ENCODE assay signal across 15 cellular contexts in genomic region chr2:38653380-38653714, GRCh38. TPM values are rescaled to one million over a fixed set of nuclear protein-coding genes. Genes with fewer than 3 reads are reported as not detected.
A peak's percentile ranks its signal among the peaks of the same experiment; 100 is the strongest.
DNase-seq lines count a peak whose midpoint lies in the region; ATAC-seq and FAIRE-seq lines count a peak whose summit lies in the region.
"Had no signal": no experiment of that assay in that cellular context is flagged by ENCODE, and none has a peak within 500 bp of the region (broad histone marks: within the 10 kb centered on the region; RNA-seq: fewer than 3 reads in every experiment).

No MANE protein-coding gene starts in this region.

- peak overlapping the region; percentile 67 to 89 for H3K4me3 Mint-ChIP-seq in activated T-cell treated with anti-CD3 and anti-CD28 coated beads, Interleukin-2, amount 50 U/mL, for 72 hours
- H3K4me3 Mint-ChIP-seq in activated CD8-positive, alpha-beta T cell treated with anti-CD3 and anti-CD28 coated beads, Interleukin-2, amount 10 ng/mL, durations not matched to agents 7 days and 5 days: peak overlapping the region; percentile 52
- H3K4me3 Mint-ChIP-seq in stimulated activated memory B cell treated with anti-CD40 and anti-IgM and Interleukin-4, amounts not matched to agents 10 μg/mL and 1 μg/mL and 100 μg/mL, for 72 hours: no peak overlapping the region
- H3K4me3 Mint-ChIP-seq: WTC11 had no signal

- peaks cover 7% of the 10 kb centered on the region for H3K27me3 Mint-ChIP-seq in activated T-cell treated with anti-CD3 and anti-CD28 coated beads, Interleukin-2, amount 50 U/mL, for 72 hours (ENCODE audit: low read depth)
- no peaks in the 10 kb centered on the region for H3K27me3 Mint-ChIP-seq in activated CD8-positive, alpha-beta T cell treated with anti-CD3 and anti-CD28 coated beads, Interleukin-2, amount 10 ng/mL, durations not matched to agents 7 days and 5 days (ENCODE audit: low read depth)
- no peaks in the 10 kb centered on the region for H3K27me3 Mint-ChIP-seq in stimulated activated memory B cell treated with anti-CD40 and anti-IgM and Interleukin-4, amounts not matched to agents 10 μg/mL and 1 μg/mL and 100 μg/mL, for 72 hours

- no peaks in the 10 kb centered on the region for H3K9me3 Mint-ChIP-seq in activated T-cell treated with anti-CD3 and anti-CD28 coated beads, Interleukin-2, amount 50 U/mL, for 72 hours
- H3K9me3 Mint-ChIP-seq in activated CD8-positive, alpha-beta T cell treated with anti-CD3 and anti-CD28 coated beads, Interleukin-2, amount 10 ng/mL, durations not matched to agents 7 days and 5 days (ENCODE audit: insufficient read depth): peaks cover 8% of the 10 kb centered on the region
- no peaks in the 10 kb centered on the region for H3K9me3 Mint-ChIP-seq in stimulated activated memory B cell treated with anti-CD40 and anti-IgM and Interleukin-4, amounts not matched to agents 10 μg/mL and 1 μg/mL and 100 μg/mL, for 72 hours
- H3K9me3 Mint-ChIP-seq: WTC11 had no signal

- POLR2A ChIA-PET in activated CD8-positive, alpha-beta T cell treated with anti-CD3 and anti-CD28 coated beads, Interleukin-2, amount 10 ng/mL, durations not matched to agents 7 days and 5 days (lab: Charles Lee): interaction anchor here (0.6 to 4.4 kb wide), 10 partner anchors 9 to 98 kb away, joined by 3 to 73 read pairs (median 5); partner anchors contain the start of genes GALM, HNRNPLL and SRSF7

- no peaks in the 10 kb centered on the region for H3K27me3 ChIP-seq in small intestine (ENCODE audit: control insufficient read depth in 2 of 2, insufficient read depth in 2 of 2, low read length in 2 of 2)
- H3K27me3 ChIP-seq: gastroesophageal sphincter had no signal

- no peak for ATAC-seq in activated T-cell treated with anti-CD3 and anti-CD28 coated beads, Interleukin-2, amount 50 U/mL, for 72 hours (replicated peaks in 1 of 2)
- ATAC-seq in HG02759 (IDR thresholded peaks at IDR 0.05; ENCODE audit: unreplicated experiment): peak; percentile 27
- ATAC-seq in activated CD8-positive, alpha-beta T cell treated with anti-CD3 and anti-CD28 coated beads, Interleukin-2, amount 10 ng/mL, durations not matched to agents 7 days and 5 days: peak; percentile 28
- ATAC-seq in stimulated activated memory B cell treated with anti-CD40 and anti-IgM and Interleukin-4, amounts not matched to agents 10 μg/mL and 1 μg/mL and 100 μg/mL, for 72 hours: no peak
- ATAC-seq: gastroesophageal sphincter, WTC11 had no signal

- peak overlapping the region in 1 of 2 donors; percentile 39 for H3K27ac ChIP-seq in small intestine (ENCODE audit: low read depth in 1 of 2, low read length in 1 of 2)
- H3K27ac ChIP-seq: gastroesophageal sphincter had no signal

- no peaks in the 10 kb centered on the region for H3K36me3 ChIP-seq in small intestine (ENCODE audit: control insufficient read depth in 2 of 2, insufficient read depth in 2 of 2, low read length in 2 of 2)
- H3K36me3 ChIP-seq: gastroesophageal sphincter had no signal

- no peaks in the 10 kb centered on the region for H3K9me3 ChIP-seq in small intestine (ENCODE audit: control insufficient read depth, low read depth)
- H3K9me3 ChIP-seq: gastroesophageal sphincter, SK-N-SH had no signal

- no peak overlapping the region for H3K4me3 ChIP-seq in small intestine (ENCODE audit: low read depth in 1 of 2, low read length in 2 of 2)
- H3K4me3 ChIP-seq: gastroesophageal sphincter had no signal

- WGBS in small intestine, 3 donors: 50 to 69% (median 51%) methylated on average over 2 of the region's 2 CpGs

- FAIRE-seq in small intestine (lab: Jason Lieb, UNC): no peak
- FAIRE-seq: D721Med had no signal

- H3K4me1 Mint-ChIP-seq in activated T-cell treated with anti-CD3 and anti-CD28 coated beads, Interleukin-2, amount 50 U/mL, for 72 hours (ENCODE audit: low read depth): peaks cover 90% of the 10 kb centered on the region
- peaks cover 62% of the 10 kb centered on the region for H3K4me1 Mint-ChIP-seq in activated CD8-positive, alpha-beta T cell treated with anti-CD3 and anti-CD28 coated beads, Interleukin-2, amount 10 ng/mL, durations not matched to agents 7 days and 5 days (ENCODE audit: low read depth)
- H3K4me1 Mint-ChIP-seq in stimulated activated memory B cell treated with anti-CD40 and anti-IgM and Interleukin-4, amounts not matched to agents 10 μg/mL and 1 μg/mL and 100 μg/mL, for 72 hours: peaks cover 20% of the 10 kb centered on the region
- H3K4me1 Mint-ChIP-seq: WTC11 had no signal

- peaks cover 0 to 3% of the 10 kb centered on the region in 2 donors for H3K4me1 ChIP-seq in small intestine (ENCODE audit: control insufficient read depth in 2 of 2, insufficient read depth in 1 of 2, low read depth in 1 of 2, low read length in 1 of 2)
- H3K4me1 ChIP-seq: gastroesophageal sphincter had no signal

- CTCF ChIA-PET in activated CD8-positive, alpha-beta T cell treated with anti-CD3 and anti-CD28 coated beads, Interleukin-2, amount 10 ng/mL, durations not matched to agents 7 days and 5 days (lab: Charles Lee): interaction anchor here (1.1 to 4.7 kb wide), 11 partner anchors 8 to 72 kb away, joined by 3 to 76 read pairs (median 7); partner anchors contain the start of genes GALM and HNRNPLL

- H3K36me3 Mint-ChIP-seq in activated T-cell treated with anti-CD3 and anti-CD28 coated beads, Interleukin-2, amount 50 U/mL, for 72 hours (ENCODE audit: insufficient read depth in 2 of 2): peaks cover 0 to 2% of the 10 kb centered on the region in 2 donors
- peaks cover 18% of the 10 kb centered on the region for H3K36me3 Mint-ChIP-seq in activated CD8-positive, alpha-beta T cell treated with anti-CD3 and anti-CD28 coated beads, Interleukin-2, amount 10 ng/mL, durations not matched to agents 7 days and 5 days (ENCODE audit: low read depth)
- no peaks in the 10 kb centered on the region for H3K36me3 Mint-ChIP-seq in stimulated activated memory B cell treated with anti-CD40 and anti-IgM and Interleukin-4, amounts not matched to agents 10 μg/mL and 1 μg/mL and 100 μg/mL, for 72 hours
- H3K36me3 Mint-ChIP-seq: WTC11 had no signal

- intact Hi-C loops in head of caudate nucleus (cut with DNase I): no loop called here

- no peak for DNase-seq in activated T-cell treated with anti-CD3 and anti-CD28 coated beads, Interleukin-2, amount 50 U/mL, for 72 hours
- DNase-seq in activated T-cell treated with anti-CD3 and anti-CD28 coated beads, Interleukin-2, amount 50 U/mL, for 1 hour: no peak
- DNase-seq in activated CD8-positive, alpha-beta T cell treated with anti-CD3 and anti-CD28 coated beads, Interleukin-2, amount 10 ng/mL, durations not matched to agents 7 days and 5 days: no peak
- DNase-seq in head of caudate nucleus (no peak), small intestine (no peak), DMS79 treated with DMSO at 0.1 percent for 48 hours (lab: John Stamatoyannopoulos, UW) (no peak)
- DNase-seq: NCI-H1048, NCI-H446, SK-N-SH had no signal

- peak overlapping the region; percentile 96 for H3K27ac Mint-ChIP-seq in activated T-cell treated with anti-CD3 and anti-CD28 coated beads, Interleukin-2, amount 50 U/mL, for 72 hours
- peak overlapping the region; percentile 92 for H3K27ac Mint-ChIP-seq in activated CD8-positive, alpha-beta T cell treated with anti-CD3 and anti-CD28 coated beads, Interleukin-2, amount 10 ng/mL, durations not matched to agents 7 days and 5 days
- peak overlapping the region; percentile 76 for H3K27ac Mint-ChIP-seq in stimulated activated memory B cell treated with anti-CD40 and anti-IgM and Interleukin-4, amounts not matched to agents 10 μg/mL and 1 μg/mL and 100 μg/mL, for 72 hours
- H3K27ac Mint-ChIP-seq: WTC11 had no signal

RNA-seq across cellular contexts. Expression of gene GALM, which starts 12.6 kb away (rescaled TPM):
- total RNA-seq in activated T-cell treated with anti-CD3 and anti-CD28 coated beads, Interleukin-2, amount 50 U/mL, for 72 hours: 100 to 1,000 TPM in 1 of 2 donors, 10 to 100 TPM in 1; 97.8 to 114 TPM
- total RNA-seq in activated CD8-positive, alpha-beta T cell treated with anti-CD3 and anti-CD28 coated beads, Interleukin-2, amount 10 ng/mL, durations not matched to agents 7 days and 5 days: 10 to 100 TPM; 27.6 TPM
- 100 to 1,000 TPM in 1 of 3 donors, 10 to 100 TPM in 2; 48.6 to 148 (median 74.6) TPM for polyA plus RNA-seq in small intestine
- total RNA-seq: HT1080 had no signal

RNA-seq across cellular contexts. Expression of gene HNRNPLL, which starts 50.6 kb away (rescaled TPM):
- total RNA-seq in activated T-cell treated with anti-CD3 and anti-CD28 coated beads, Interleukin-2, amount 50 U/mL, for 72 hours: 10 to 100 TPM; 63.7 to 80.7 TPM
- total RNA-seq in activated CD8-positive, alpha-beta T cell treated with anti-CD3 and anti-CD28 coated beads, Interleukin-2, amount 10 ng/mL, durations not matched to agents 7 days and 5 days: 10 to 100 TPM; 46.5 to 46.6 TPM
- polyA plus RNA-seq in small intestine: 10 to 100 TPM; 17.3 to 19.9 (median 19.4) TPM

Comparison
In these comparisons a context has a peak if more than half of its experiments do, and no peak if none do; other contexts are left out.
1. ATAC-seq: peak in HG02759 (single experiment) and activated CD8-positive, alpha-beta T cell treated with anti-CD3 and anti-CD28 coated beads, Interleukin-2, amount 10 ng/mL, durations not matched to agents 7 days and 5 days (single experiment); none in activated T-cell treated with anti-CD3 and anti-CD28 coated beads, Interleukin-2, amount 50 U/mL, for 72 hours (0 of 2) and stimulated activated memory B cell treated with anti-CD40 and anti-IgM and Interleukin-4, amounts not matched to agents 10 μg/mL and 1 μg/mL and 100 μg/mL, for 72 hours (single experiment).
2. Peak in every context shown above with its lines, with median percentiles within 50 percentile points of each other: H3K27ac Mint-ChIP-seq.